Comparison of ENCODE assay signal across 20 cellular contexts in the genomic region with DNA sequence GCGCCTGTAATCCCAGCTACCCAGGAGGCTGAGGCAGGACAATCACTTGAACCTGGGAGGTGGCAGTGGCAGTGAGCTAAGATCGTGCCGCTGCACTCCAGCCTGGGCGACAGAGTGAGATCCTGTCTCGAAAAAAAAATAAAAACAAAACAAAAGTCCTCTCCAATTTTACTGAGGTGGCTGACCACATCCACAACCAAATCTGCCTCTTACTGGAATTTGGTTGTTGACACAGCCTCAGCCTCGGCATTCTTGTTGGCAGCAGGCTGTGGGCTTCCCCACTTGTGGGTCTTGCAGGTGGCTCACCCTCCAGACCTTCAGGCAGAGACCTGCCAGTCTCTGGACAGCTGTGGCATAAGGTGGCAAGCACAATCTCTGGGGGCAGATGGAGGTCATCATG. TPM values are rescaled to one million over a fixed set of nuclear protein-coding genes. Genes with fewer than 3 reads are reported as not detected.
"Had no signal": no experiment of that assay in that cellular context is flagged by ENCODE, and none has a peak within 500 bp of the region (broad histone marks: within the 10 kb centered on the region; RNA-seq: fewer than 3 reads in every experiment).

No MANE protein-coding gene starts in this region.

- H3K27me3 ChIP-seq: colonic mucosa, foreskin keratinocyte, right atrium auricular region had no signal

- FAIRE-seq: kidney had no signal

- H3K4me1 ChIP-seq: colonic mucosa, left ventricle myocardium inferior, right atrium auricular region had no signal

- H3K9me3 ChIP-seq: colonic mucosa, left ventricle myocardium inferior, right atrium auricular region, transverse colon had no signal

- ATAC-seq: activated CD8-positive, alpha-beta T cell treated with anti-CD3 and anti-CD28 coated beads for 36 hours; foreskin keratinocyte; stimulated activated naive CD8-positive, alpha-beta T cell treated with anti-CD3 and anti-CD28 coated beads, Interleukin-15, Interleukin-2, amounts not matched to agents 100 U/mL and 50 U/mL, for 24 hours had no signal

- H3K27ac ChIP-seq: colonic mucosa, foreskin keratinocyte, left ventricle myocardium inferior, right atrium auricular region, skin epidermis, transverse colon had no signal

- H3K36me3 ChIP-seq: colonic mucosa, left ventricle myocardium inferior, right atrium auricular region had no signal

- DNase-seq: activated CD4-positive, alpha-beta T cell treated with anti-CD3 and anti-CD28 coated beads, Interleukin-2, amount 10 ng/mL, durations not matched to agents 24 days and 14 days; activated CD8-positive, alpha-beta T cell treated with anti-CD3 and anti-CD28 coated beads for 36 hours; activated naive CD4-positive, alpha-beta T cell treated with Interleukin-2 at 50 U/mL for 16 hours; activated T-cell treated with anti-CD3 and anti-CD28 coated beads, Interleukin-2, amount 50 U/mL, for 24 hours; colonic mucosa; foreskin keratinocyte; glutamatergic neuron; hippocampal formation; kidney; left ventricle myocardium inferior; mammary epithelial cell; midbrain; stimulated activated naive CD8-positive, alpha-beta T cell treated with anti-CD3 and anti-CD28 coated beads, Interleukin-15, Interleukin-2, amounts not matched to agents 100 U/mL and 50 U/mL, for 24 hours; substantia nigra; transverse colon had no signal

- H3K4me3 ChIP-seq: colonic mucosa, left ventricle myocardium inferior, right atrium auricular region, skin epidermis, transverse colon had no signal

RNA-seq across cellular contexts. Expression of gene B4GALNT2, which starts 15.6 kb away (rescaled TPM):
- total RNA-seq: activated CD8-positive, alpha-beta T cell treated with anti-CD3 and anti-CD28 coated beads for 36 hours; activated T-helper 2 cell treated with anti-CD3 and anti-CD28 coated beads, Interferon-gamma antibody, Interleukin-2, Interleukin-4, amounts not matched to agents 10 μg/mL and 5 μg/mL and 100 μg/mL, durations not matched to agents 14 hours and 24 hours and 36 hours; left ventricle myocardium inferior; omental fat pad; right atrium auricular region had no signal
- polyA plus RNA-seq: neural cell had no signal
